11 cellular contexts compared by ENCODE assay signal in the genomic region with DNA sequence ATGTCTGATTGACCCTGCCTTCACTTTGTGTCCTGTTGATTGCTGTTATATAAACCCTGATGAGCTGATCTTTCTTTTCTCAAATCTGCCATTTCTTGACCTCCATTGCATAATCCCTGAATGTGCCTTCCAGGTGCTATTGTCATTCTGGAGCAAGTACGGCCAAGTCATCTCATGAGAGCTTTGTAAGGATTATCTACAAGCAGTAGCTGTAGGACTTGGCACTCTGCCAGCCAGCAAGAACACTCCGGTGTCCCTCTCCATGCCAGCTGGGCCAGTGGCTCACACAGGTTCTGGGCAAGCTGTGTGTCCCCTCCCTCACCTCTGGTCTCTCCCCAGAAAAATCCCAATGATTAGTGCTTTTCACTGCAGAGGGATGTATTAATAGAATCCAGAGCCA.
A peak's percentile ranks its signal among the peaks of the same experiment; 100 is the strongest.
DNase-seq lines count a peak whose midpoint lies in the region; ATAC-seq and TF ChIP-seq lines count a peak whose summit lies in the region.
"Had no signal": no experiment of that assay in that cellular context is flagged by ENCODE, and none has a peak within 500 bp of the region (broad histone marks: within the 10 kb centered on the region; RNA-seq: fewer than 3 reads in every experiment).

No MANE protein-coding gene starts in this region.

- H3K4me1 ChIP-seq in cardiac muscle cell (ENCODE audit: low read depth): peaks cover 5% of the 10 kb centered on the region
- peaks cover 0 to 24% (median 8%) of the 10 kb centered on the region in 3 donors for H3K4me1 ChIP-seq in esophagus squamous epithelium

- H3K27me3 ChIP-seq in cardiac muscle cell (no peaks in the 10 kb centered on the region), esophagus squamous epithelium (peaks cover 0 to 16% (median 0%) of the 10 kb centered on the region in 4 donors)

- peaks cover 62% of the 10 kb centered on the region for H3K4me1 Mint-ChIP-seq in activated CD4-positive, alpha-beta T cell treated with anti-CD3 and anti-CD28 coated beads for 36 hours
- peaks cover 62% of the 10 kb centered on the region for H3K4me1 Mint-ChIP-seq in stimulated activated effector memory CD8-positive, alpha-beta T cell treated with anti-CD3 and anti-CD28 coated beads, Interleukin-12 subunit alpha, Interleukin-12 subunit beta, amount 100 ng/mL, for 72 hours

- peaks cover 6% of the 10 kb centered on the region for H3K9me3 Mint-ChIP-seq in activated CD4-positive, alpha-beta T cell treated with anti-CD3 and anti-CD28 coated beads for 36 hours (ENCODE audit: low read depth)
- no peaks in the 10 kb centered on the region for H3K9me3 Mint-ChIP-seq in stimulated activated effector memory CD8-positive, alpha-beta T cell treated with anti-CD3 and anti-CD28 coated beads, Interleukin-12 subunit alpha, Interleukin-12 subunit beta, amount 100 ng/mL, for 72 hours

- POLR2A ChIA-PET in activated CD4-positive, alpha-beta T cell treated with anti-CD3 and anti-CD28 coated beads for 36 hours (lab: Charles Lee): no interaction called here

- ATAC-seq in activated CD4-positive, alpha-beta T cell treated with anti-CD3 and anti-CD28 coated beads for 36 hours: no peak
- no peak for ATAC-seq in stimulated activated effector memory CD8-positive, alpha-beta T cell treated with anti-CD3 and anti-CD28 coated beads, Interleukin-12 subunit alpha, Interleukin-12 subunit beta, amount 100 ng/mL, for 72 hours
- no peak for ATAC-seq in HG03108 (IDR thresholded peaks at IDR 0.05; ENCODE audit: unreplicated experiment)
- ATAC-seq: mucosa of descending colon had no signal

- no peaks in the 10 kb centered on the region for H3K27me3 Mint-ChIP-seq in activated CD4-positive, alpha-beta T cell treated with anti-CD3 and anti-CD28 coated beads for 36 hours
- H3K27me3 Mint-ChIP-seq: stimulated activated naive CD8-positive, alpha-beta T cell treated with anti-CD3 and anti-CD28 coated beads, Interleukin-15, Interleukin-2, amounts not matched to agents 100 ng/mL and 50 ng/mL, for 24 hours had no signal

- WGBS in esophagus squamous epithelium, 2 donors: 20 to 31% methylated on average over 2 of the region's 2 CpGs

- CTCF ChIA-PET in activated CD4-positive, alpha-beta T cell treated with anti-CD3 and anti-CD28 coated beads for 36 hours (lab: Charles Lee): no interaction called here

- no peak for TF ChIP-seq POLR2A in esophagus squamous epithelium (IDR thresholded peaks at IDR 0.05)

- DNase-seq in activated CD4-positive, alpha-beta T cell treated with anti-CD3 and anti-CD28 coated beads for 36 hours: peak; percentile 32
- DNase-seq in activated CD4-positive, alpha-beta T cell treated with anti-CD3 and anti-CD28 coated beads, Interleukin-2, amount 50 U/mL, for 48 hours: no peak
- DNase-seq in NCI-H69 (lab: John Stamatoyannopoulos, UW) (peak; percentile 18), cardiac muscle cell (ENCODE audit: low read depth in 1 of 2, low spot score in 1 of 2) (peak; percentile 25 to 55), GM10266 (ENCODE audit: extremely low spot score) (no peak), esophagus squamous epithelium (lab: John Stamatoyannopoulos, UW) (no peak)
- no peak for DNase-seq in stimulated activated effector memory CD8-positive, alpha-beta T cell treated with anti-CD3 and anti-CD28 coated beads, Interleukin-12 subunit alpha, Interleukin-12 subunit beta, amount 100 ng/mL, for 72 hours (ENCODE audit: low spot score in 2 of 2)

- H3K36me3 ChIP-seq in cardiac muscle cell (no peaks in the 10 kb centered on the region), esophagus squamous epithelium (no peaks in the 10 kb centered on the region)

- H3K4me3 Mint-ChIP-seq in activated CD4-positive, alpha-beta T cell treated with anti-CD3 and anti-CD28 coated beads for 36 hours: no peak overlapping the region
- H3K4me3 Mint-ChIP-seq in stimulated activated effector memory CD8-positive, alpha-beta T cell treated with anti-CD3 and anti-CD28 coated beads, Interleukin-12 subunit alpha, Interleukin-12 subunit beta, amount 100 ng/mL, for 72 hours: no peak overlapping the region
- H3K4me3 Mint-ChIP-seq: stimulated activated naive CD8-positive, alpha-beta T cell treated with anti-CD3 and anti-CD28 coated beads, Interleukin-15, Interleukin-2, amounts not matched to agents 100 ng/mL and 50 ng/mL, for 24 hours had no signal

- H3K27ac ChIP-seq in cardiac muscle cell (no peak overlapping the region), esophagus squamous epithelium (no peak overlapping the region)
- H3K27ac ChIP-seq: SK-N-MC had no signal

- H3K27ac Mint-ChIP-seq in activated CD4-positive, alpha-beta T cell treated with anti-CD3 and anti-CD28 coated beads for 36 hours: no peak overlapping the region
- H3K27ac Mint-ChIP-seq in stimulated activated effector memory CD8-positive, alpha-beta T cell treated with anti-CD3 and anti-CD28 coated beads, Interleukin-12 subunit alpha, Interleukin-12 subunit beta, amount 100 ng/mL, for 72 hours: peak overlapping the region; percentile 4
- H3K27ac Mint-ChIP-seq: stimulated activated naive CD8-positive, alpha-beta T cell treated with anti-CD3 and anti-CD28 coated beads, Interleukin-15, Interleukin-2, amounts not matched to agents 100 ng/mL and 50 ng/mL, for 24 hours had no signal

- H3K36me3 Mint-ChIP-seq in activated CD4-positive, alpha-beta T cell treated with anti-CD3 and anti-CD28 coated beads for 36 hours (ENCODE audit: low read depth): no peaks in the 10 kb centered on the region
- no peaks in the 10 kb centered on the region for H3K36me3 Mint-ChIP-seq in stimulated activated effector memory CD8-positive, alpha-beta T cell treated with anti-CD3 and anti-CD28 coated beads, Interleukin-12 subunit alpha, Interleukin-12 subunit beta, amount 100 ng/mL, for 72 hours

- H3K9me3 ChIP-seq in cardiac muscle cell (ENCODE audit: low read depth): no peaks in the 10 kb centered on the region
- peaks cover 0 to 4% (median 0%) of the 10 kb centered on the region in 3 donors for H3K9me3 ChIP-seq in esophagus squamous epithelium

- H3K4me3 ChIP-seq in cardiac muscle cell: no peak overlapping the region
- no peak overlapping the region for H3K4me3 ChIP-seq in esophagus squamous epithelium
- H3K4me3 ChIP-seq: mucosa of descending colon, SK-N-MC had no signal

- TF ChIP-seq CTCF in cardiac muscle cell (IDR thresholded peaks at IDR 0.05; ENCODE audit: low read depth, low read length) (no peak), GM10266 (IDR thresholded peaks at IDR 0.05; ENCODE audit: control insufficient read depth, insufficient read depth, low read depth, missing control alignments) (no peak), esophagus squamous epithelium (IDR thresholded peaks at IDR 0.05) (no peak)

- intact Hi-C loops in activated CD4-positive, alpha-beta T cell treated with anti-CD3 and anti-CD28 coated beads for 36 hours (cut with DNase I, micrococcal nuclease): no loop called here
- intact Hi-C loops in esophagus squamous epithelium (cut with DNase I): no loop called here

Comparison
In these comparisons a context has a peak if more than half of its experiments do, and no peak if none do; other contexts are left out.
1. DNase-seq: peak in activated CD4-positive, alpha-beta T cell treated with anti-CD3 and anti-CD28 coated beads for 36 hours (single experiment), NCI-H69 (single experiment) and cardiac muscle cell (2 of 2); none in activated CD4-positive, alpha-beta T cell treated with anti-CD3 and anti-CD28 coated beads, Interleukin-2, amount 50 U/mL, for 48 hours (0 of 2), stimulated activated effector memory CD8-positive, alpha-beta T cell treated with anti-CD3 and anti-CD28 coated beads, Interleukin-12 subunit alpha, Interleukin-12 subunit beta, amount 100 ng/mL, for 72 hours (0 of 2), GM10266 (single experiment) and esophagus squamous epithelium (single experiment).